ENCODE assay signal across 30 cellular contexts in the genomic region with DNA sequence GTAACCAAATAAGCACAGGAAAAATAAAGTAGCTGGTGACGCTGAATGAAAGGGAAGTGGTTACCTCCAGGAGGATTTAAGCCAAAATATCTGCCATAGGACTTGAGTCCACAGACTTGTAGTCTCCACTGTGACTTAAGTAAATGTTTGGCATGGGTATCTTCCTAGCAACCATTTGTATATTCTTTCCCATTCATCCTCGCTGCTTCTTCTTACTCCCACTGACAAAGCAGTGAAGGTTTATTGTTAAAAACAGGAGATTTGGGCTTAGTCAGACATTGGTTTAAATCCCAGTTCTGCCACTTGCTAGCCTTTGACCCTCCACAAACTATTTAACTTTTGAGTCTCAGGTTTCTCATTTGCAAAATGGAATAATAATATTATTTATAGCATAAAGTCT. TPM values are rescaled to one million over a fixed set of nuclear protein-coding genes. Genes with fewer than 3 reads are reported as not detected.
DNase-seq lines count a peak whose midpoint lies in the region; TF ChIP-seq lines count a peak whose summit lies in the region.
"Had no signal": no experiment of that assay in that cellular context is flagged by ENCODE, and none has a peak within 500 bp of the region (broad histone marks: within the 10 kb centered on the region; RNA-seq: fewer than 3 reads in every experiment).

No MANE protein-coding gene starts in this region.

- H4K20me1 ChIP-seq in smooth muscle cell (ENCODE audit: low read depth) = no peaks in the 10 kb centered on the region

- no peaks in the 10 kb centered on the region for H3K9me3 Mint-ChIP-seq in osteocyte (ENCODE audit: unreplicated experiment)
- H3K9me3 Mint-ChIP-seq: activated naive CD4-positive, alpha-beta T cell treated with anti-CD3 and anti-CD28 coated beads, Interleukin-2, amount 50 U/mL, for 24 hours; activated T-helper 17 cell treated with anti-CD3 and anti-CD28 coated beads, Interleukin-2, amount 50 U/mL, for 72 hours had no signal

- H3F3A ChIP-seq in smooth muscle cell (ENCODE audit: low read depth) = no peaks in the 10 kb centered on the region

- H3K9ac ChIP-seq in smooth muscle cell (ENCODE audit: low read depth) = no peak overlapping the region

- H3K4me1 ChIP-seq in smooth muscle cell (ENCODE audit: low read depth) = peaks cover 6% of the 10 kb centered on the region
- H3K4me1 ChIP-seq: esophagus squamous epithelium had no signal

- no peaks in the 10 kb centered on the region for H3K36me3 Mint-ChIP-seq in osteocyte (ENCODE audit: unreplicated experiment)
- H3K36me3 Mint-ChIP-seq: activated naive CD4-positive, alpha-beta T cell treated with anti-CD3 and anti-CD28 coated beads, Interleukin-2, amount 50 U/mL, for 24 hours; CD14-positive monocyte had no signal

- WGBS in smooth muscle cell (ENCODE audit: low lambda C conversion rate) = 52% methylated on average over 2 of the region's 2 CpGs

- DNase-seq in NCI-H2196 (lab: John Stamatoyannopoulos, UW; ENCODE audit: unreplicated experiment) (peak; percentile 50), NCI-H2196 treated with DMSO at 0.1 percent for 48 hours (lab: John Stamatoyannopoulos, UW; ENCODE audit: unreplicated experiment) (no peak), astrocyte of the hippocampus (ENCODE audit: low read depth, low spot score) (peak; percentile 61), fibroblast of gingiva (ENCODE audit: low read depth) (peak; percentile 46), osteocyte (ENCODE audit: extremely low spot score, unreplicated experiment) (no peak), smooth muscle cell (lab: John Stamatoyannopoulos, UW; ENCODE audit: unreplicated experiment) (no peak), GDM1 (lab: John Stamatoyannopoulos, UW) (no peak)
- no peak for DNase-seq in activated CD4-positive, alpha-beta T cell treated with anti-CD3 and anti-CD28 coated beads, Interleukin-2, amount 50 U/mL, for 48 hours
- DNase-seq: 8988T; activated CD4-positive, alpha-beta T cell treated with anti-CD3 and anti-CD28 coated beads for 36 hours; activated CD8-positive, alpha-beta T cell treated with anti-CD3 and anti-CD28 coated beads, Interleukin-2, amount 10 ng/mL, durations not matched to agents 7 days and 5 days; amygdala; caudate nucleus; cortex of kidney; DND-41; esophagus squamous epithelium; hippocampal formation; NCI-H1105; NCI-H226; NCI-H526 treated with DMSO at 0.1 percent for 48 hours; right cardiac atrium; SIG-M5; stimulated activated CD4-positive, alpha-beta T cell treated with anti-CD3 and anti-CD28 coated beads, Interleukin-1b, Interleukin-23, amount 100 ng/mL, for 48 hours; stimulated activated naive CD4-positive, alpha-beta T cell treated with Interleukin-2 at 50 U/mL for 16 hours had no signal

- no peaks in the 10 kb centered on the region for H3K27me3 ChIP-seq in smooth muscle cell (ENCODE audit: low read depth)
- H3K27me3 ChIP-seq: esophagus squamous epithelium, neutrophil had no signal

- no peaks in the 10 kb centered on the region for H3K27me3 Mint-ChIP-seq in osteocyte (ENCODE audit: unreplicated experiment)
- H3K27me3 Mint-ChIP-seq: activated CD4-positive, alpha-beta T cell treated with anti-CD3 and anti-CD28 coated beads for 36 hours; activated naive CD4-positive, alpha-beta T cell treated with anti-CD3 and anti-CD28 coated beads, Interleukin-2, amount 50 U/mL, for 24 hours; activated T-helper 17 cell treated with anti-CD3 and anti-CD28 coated beads, Interleukin-2, amount 50 U/mL, for 72 hours had no signal

- H2AFZ ChIP-seq in smooth muscle cell (ENCODE audit: low read depth) = no peak overlapping the region

- no peak overlapping the region for H3K4me3 Mint-ChIP-seq in osteocyte (ENCODE audit: unreplicated experiment)
- H3K4me3 Mint-ChIP-seq: activated CD4-positive, alpha-beta T cell treated with anti-CD3 and anti-CD28 coated beads for 36 hours; activated CD8-positive, alpha-beta T cell treated with anti-CD3 and anti-CD28 coated beads, Interleukin-2, amount 10 ng/mL, durations not matched to agents 7 days and 5 days; activated naive CD4-positive, alpha-beta T cell treated with anti-CD3 and anti-CD28 coated beads, Interleukin-2, amount 50 U/mL, for 24 hours; activated T-helper 17 cell treated with anti-CD3 and anti-CD28 coated beads, Interleukin-2, amount 50 U/mL, for 72 hours; CD14-positive monocyte had no signal

- H3K27ac Mint-ChIP-seq in osteocyte (ENCODE audit: unreplicated experiment) = peak overlapping the region; percentile 46
- H3K27ac Mint-ChIP-seq: activated CD4-positive, alpha-beta T cell treated with anti-CD3 and anti-CD28 coated beads for 36 hours; activated CD8-positive, alpha-beta T cell treated with anti-CD3 and anti-CD28 coated beads, Interleukin-2, amount 10 ng/mL, durations not matched to agents 7 days and 5 days; activated naive CD4-positive, alpha-beta T cell treated with anti-CD3 and anti-CD28 coated beads, Interleukin-2, amount 50 U/mL, for 24 hours; activated T-helper 17 cell treated with anti-CD3 and anti-CD28 coated beads, Interleukin-2, amount 50 U/mL, for 72 hours; CD14-positive monocyte had no signal

- H3K4me2 ChIP-seq in smooth muscle cell = no peak overlapping the region

- TF ChIP-seq CTCF in osteocyte (IDR thresholded peaks at IDR 0.05) = no peak
- no peak for TF ChIP-seq CTCF in smooth muscle cell (IDR thresholded peaks at IDR 0.05; ENCODE audit: borderline replicate concordance, insufficient read depth, poor library complexity, severe bottlenecking)

- peaks cover 37% of the 10 kb centered on the region for H3K4me1 Mint-ChIP-seq in osteocyte (ENCODE audit: unreplicated experiment)
- H3K4me1 Mint-ChIP-seq: activated CD4-positive, alpha-beta T cell treated with anti-CD3 and anti-CD28 coated beads for 36 hours; activated naive CD4-positive, alpha-beta T cell treated with anti-CD3 and anti-CD28 coated beads, Interleukin-2, amount 50 U/mL, for 24 hours; activated T-helper 17 cell treated with anti-CD3 and anti-CD28 coated beads, Interleukin-2, amount 50 U/mL, for 72 hours; CD14-positive monocyte had no signal

- no peaks in the 10 kb centered on the region for H3K36me3 ChIP-seq in smooth muscle cell (ENCODE audit: low read depth)
- H3K36me3 ChIP-seq: esophagus squamous epithelium, neutrophil, thoracic aorta had no signal

- no peak overlapping the region for H3K4me3 ChIP-seq in smooth muscle cell
- H3K4me3 ChIP-seq: esophagus squamous epithelium, thoracic aorta had no signal

- no peaks in the 10 kb centered on the region for H3K79me2 ChIP-seq in smooth muscle cell (ENCODE audit: low read depth)

- H3K9me3 ChIP-seq in smooth muscle cell (replicated peaks; ENCODE audit: low read depth) = peaks cover 2% of the 10 kb centered on the region
- H3K9me3 ChIP-seq: esophagus squamous epithelium, neutrophil, thoracic aorta had no signal

- no peak overlapping the region for H3K27ac ChIP-seq in smooth muscle cell (ENCODE audit: low read depth)
- H3K27ac ChIP-seq: esophagus squamous epithelium, neutrophil, thoracic aorta had no signal

RNA-seq across cellular contexts. Expression of gene COL4A6, which starts 22.3 kb away (rescaled TPM):
- 36.2 and 36.9 TPM in 2 replicates for total RNA-seq in osteocyte
- total RNA-seq in smooth muscle cell = 15.1 and 15.4 TPM in 2 replicates
- 10.2 and 12.9 TPM in 2 replicates for polyA plus RNA-seq in smooth muscle cell
- total RNA-seq: activated CD4-positive, alpha-beta T cell treated with anti-CD3 and anti-CD28 coated beads for 36 hours; activated CD8-positive, alpha-beta T cell treated with anti-CD3 and anti-CD28 coated beads, Interleukin-2, amount 10 ng/mL, durations not matched to agents 7 days and 5 days; activated T-helper 17 cell treated with anti-CD3 and anti-CD28 coated beads, Interleukin-2, amount 50 U/mL, for 72 hours; T-helper 2 cell treated with Interferon-gamma antibody and Interleukin-4, amounts not matched to agents 100 ng/mL and 5 ng/mL, for 36 hours had no signal
- polyA plus RNA-seq: CD14-positive monocyte had no signal

RNA-seq across cellular contexts. Expression of gene COL4A5, which starts 23.7 kb away (rescaled TPM):
- total RNA-seq in osteocyte (535 and 547 TPM in 2 replicates), smooth muscle cell (101 and 145 TPM in 2 replicates)
- polyA plus RNA-seq in smooth muscle cell = 37.2 and 42.3 TPM in 2 replicates
- total RNA-seq: activated CD4-positive, alpha-beta T cell treated with anti-CD3 and anti-CD28 coated beads for 36 hours; activated CD8-positive, alpha-beta T cell treated with anti-CD3 and anti-CD28 coated beads, Interleukin-2, amount 10 ng/mL, durations not matched to agents 7 days and 5 days; activated T-helper 17 cell treated with anti-CD3 and anti-CD28 coated beads, Interleukin-2, amount 50 U/mL, for 72 hours; T-helper 2 cell treated with Interferon-gamma antibody and Interleukin-4, amounts not matched to agents 100 ng/mL and 5 ng/mL, for 36 hours had no signal
- polyA plus RNA-seq: CD14-positive monocyte had no signal

Comparison
In these comparisons a context has a peak if more than half of its experiments do, and no peak if none do; other contexts are left out.
1. DNase-seq: peak in NCI-H2196 (single experiment), astrocyte of the hippocampus (single experiment) and fibroblast of gingiva (single experiment); none in NCI-H2196 treated with DMSO at 0.1 percent for 48 hours (single experiment), osteocyte (single experiment), smooth muscle cell (single experiment), GDM1 (single experiment) and activated CD4-positive, alpha-beta T cell treated with anti-CD3 and anti-CD28 coated beads, Interleukin-2, amount 50 U/mL, for 48 hours (0 of 2).